In the genomic region with DNA sequence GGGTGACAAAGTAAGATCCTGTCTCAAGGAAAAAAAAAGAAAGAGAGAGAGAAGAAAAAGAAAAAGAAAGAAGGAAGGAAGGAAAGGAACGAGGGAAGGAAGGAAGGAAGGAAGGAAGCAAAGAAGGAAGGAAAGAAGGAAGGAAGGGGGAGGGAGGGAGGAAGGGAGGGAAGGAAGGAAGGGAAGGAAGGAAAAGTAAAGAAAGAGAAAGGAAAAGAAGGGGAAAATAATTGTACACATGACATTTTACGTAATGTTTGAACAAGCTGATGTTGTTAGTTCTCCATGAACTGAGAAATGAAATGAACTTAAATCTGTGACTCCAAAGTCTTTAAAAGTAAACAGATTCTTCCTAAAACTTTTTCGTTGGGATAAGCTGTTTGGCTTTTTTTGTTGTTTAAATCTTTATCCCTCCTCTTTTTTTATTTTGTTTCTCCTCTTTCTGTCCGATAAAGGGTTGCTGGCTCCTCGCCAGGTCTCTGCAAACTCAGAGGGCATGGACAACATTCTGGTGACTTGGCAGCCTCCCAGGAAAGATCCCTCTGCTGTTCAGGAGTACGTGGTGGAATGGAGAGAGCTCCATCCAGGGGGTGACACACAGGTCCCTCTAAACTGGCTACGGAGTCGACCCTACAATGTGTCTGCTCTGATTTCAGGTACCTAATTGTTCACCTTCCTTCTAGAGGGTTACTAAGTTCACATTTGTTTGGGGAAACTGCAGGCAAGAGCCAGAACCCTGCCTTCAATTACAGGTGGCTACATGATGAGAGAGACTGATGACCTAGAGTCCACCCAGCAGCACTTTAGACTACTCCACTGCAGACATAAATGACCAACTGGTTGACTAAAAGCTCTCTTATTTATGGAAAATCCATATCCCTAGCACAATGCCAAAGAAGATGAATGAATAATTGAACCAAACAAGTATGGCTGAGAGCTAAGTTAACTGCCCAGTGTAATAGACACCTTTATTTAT, we compare ENCODE assay signal across 1 cellular context.
TF ChIP-seq lines count a peak whose summit lies in the region.

No MANE protein-coding gene starts in this region.

TF ChIP-seq in GM23338, 12 proteins besides CTCF, POLR2A, EP300 and RAD21 (continued from another document):
- TF ChIP-seq ZNF462 (CRISPR knock-in tag; IDR thresholded peaks at IDR 0.05) = no peak
- no peak for TF ChIP-seq NANOG (IDR thresholded peaks at IDR 0.05; ENCODE audit: borderline replicate concordance)
- no peak for TF ChIP-seq CREB1 (CRISPR knock-in tag; IDR thresholded peaks at IDR 0.05; ENCODE audit: low read depth)
- no peak for TF ChIP-seq EZH2phosphoT487 (IDR thresholded peaks at IDR 0.05; ENCODE audit: unreplicated experiment)
- no peak for TF ChIP-seq POLR2AphosphoS5 (IDR thresholded peaks at IDR 0.05; ENCODE audit: low read depth)
TF ChIP-seq in GM23338: peak in this region for 0.
